27 cellular contexts compared by ENCODE assay signal in genomic region chr2:235460548-235461047, GRCh38. TPM values are rescaled to one million over a fixed set of nuclear protein-coding genes. Genes with fewer than 3 reads are reported as not detected.
"Had no signal": no experiment of that assay in that cellular context is flagged by ENCODE, and none has a peak within 500 bp of the region (broad histone marks: within the 10 kb centered on the region; RNA-seq: fewer than 3 reads in every experiment).

No MANE protein-coding gene starts in this region.

- H2AFZ ChIP-seq: neural progenitor cell had no signal

- ATAC-seq: gastroesophageal sphincter; naive thymus-derived CD4-positive, alpha-beta T cell; stimulated activated naive B cell treated with anti-CD40 and anti-IgM and Interleukin-4, amounts not matched to agents 10 μg/mL and 1 μg/mL and 100 μg/mL, for 72 hours had no signal

- H3K4me2 ChIP-seq: neural progenitor cell had no signal

- H3K36me3 Mint-ChIP-seq: activated CD4-positive, alpha-beta memory T cell treated with anti-CD3 and anti-CD28 coated beads for 36 hours; activated naive CD8-positive, alpha-beta T cell treated with anti-CD3 and anti-CD28 coated beads, Interleukin-2, amount 10 ng/mL, durations not matched to agents 7 days and 5 days; naive thymus-derived CD4-positive, alpha-beta T cell; neural progenitor cell; stimulated activated naive B cell treated with anti-CD40 and anti-IgM and Interleukin-4, amounts not matched to agents 10 μg/mL and 1 μg/mL and 100 μg/mL, for 72 hours had no signal

- H3K27me3 ChIP-seq: colonic mucosa, neural progenitor cell, testis, uterus had no signal

- H3K4me3 Mint-ChIP-seq: activated B cell treated with CpG ODN at 0.5 μM for 24 hours; activated CD4-positive, alpha-beta memory T cell treated with anti-CD3 and anti-CD28 coated beads for 36 hours; activated naive CD4-positive, alpha-beta T cell treated with anti-CD3 and anti-CD28 coated beads for 36 hours; activated naive CD8-positive, alpha-beta T cell treated with anti-CD3 and anti-CD28 coated beads, Interleukin-2, amount 10 ng/mL, durations not matched to agents 7 days and 5 days; naive thymus-derived CD4-positive, alpha-beta T cell; neural progenitor cell; stimulated activated naive B cell treated with anti-CD40 and anti-IgM and Interleukin-4, amounts not matched to agents 10 μg/mL and 1 μg/mL and 100 μg/mL, for 72 hours; T-helper 2 cell treated with Interferon-gamma antibody and Interleukin-4, amounts not matched to agents 5 μg/mL and 100 μg/mL, for 36 hours had no signal

- H3K9ac ChIP-seq: neural progenitor cell had no signal

- DNase-seq: activated B cell treated with CpG ODN at 0.5 μM for 24 hours; activated CD4-positive, alpha-beta memory T cell treated with anti-CD3 and anti-CD28 coated beads for 36 hours; activated CD4-positive, alpha-beta T cell treated with anti-CD3 and anti-CD28 coated beads for 4 hours; activated naive CD4-positive, alpha-beta T cell treated with anti-CD3 and anti-CD28 coated beads for 36 hours; activated naive CD8-positive, alpha-beta T cell treated with anti-CD3 and anti-CD28 coated beads, Interleukin-2, amount 10 ng/mL, durations not matched to agents 7 days and 5 days; activated T-cell treated with anti-CD3 and anti-CD28 coated beads, Interleukin-2, amount 50 U/mL, for 48 hours; amniotic stem cell; colonic mucosa; esophagus squamous epithelium; head of caudate nucleus; islet precursor cell; left cardiac atrium; naive thymus-derived CD4-positive, alpha-beta T cell; retina; sigmoid colon; stimulated activated CD4-positive, alpha-beta T cell treated with anti-CD3 and anti-CD28 coated beads, Interleukin-2, amount 100 ng/mL, for 48 hours; stimulated activated CD8-positive, alpha-beta memory T cell treated with anti-CD3 and anti-CD28 coated beads, Interleukin-4, amount 100 ng/mL, for 48 hours; stimulated activated naive B cell treated with anti-CD40 and anti-IgM and Interleukin-4, amounts not matched to agents 10 μg/mL and 1 μg/mL and 100 μg/mL, for 72 hours; testis; trophoblast cell; uterus had no signal

- H3K36me3 ChIP-seq: colonic mucosa, esophagus squamous epithelium, gastroesophageal sphincter, neural progenitor cell, sigmoid colon, uterus had no signal

- H3K27ac Mint-ChIP-seq: activated B cell treated with CpG ODN at 0.5 μM for 24 hours; activated CD4-positive, alpha-beta memory T cell treated with anti-CD3 and anti-CD28 coated beads for 36 hours; activated naive CD4-positive, alpha-beta T cell treated with anti-CD3 and anti-CD28 coated beads for 36 hours; activated naive CD8-positive, alpha-beta T cell treated with anti-CD3 and anti-CD28 coated beads, Interleukin-2, amount 10 ng/mL, durations not matched to agents 7 days and 5 days; naive thymus-derived CD4-positive, alpha-beta T cell; neural progenitor cell; progenitor cell of endocrine pancreas; stimulated activated naive B cell treated with anti-CD40 and anti-IgM and Interleukin-4, amounts not matched to agents 10 μg/mL and 1 μg/mL and 100 μg/mL, for 72 hours; T-helper 2 cell treated with Interferon-gamma antibody and Interleukin-4, amounts not matched to agents 5 μg/mL and 100 μg/mL, for 36 hours had no signal

- H3K4me3 ChIP-seq: colonic mucosa, esophagus squamous epithelium, gastroesophageal sphincter, neural progenitor cell, sigmoid colon, testis, uterus had no signal

- FAIRE-seq: bronchial epithelial cell, TTC549 had no signal

- H3K4me1 ChIP-seq: colonic mucosa, esophagus squamous epithelium, gastroesophageal sphincter, neural progenitor cell, sigmoid colon, uterus had no signal

- H3K4me1 Mint-ChIP-seq: activated B cell treated with CpG ODN at 0.5 μM for 24 hours; activated naive CD8-positive, alpha-beta T cell treated with anti-CD3 and anti-CD28 coated beads, Interleukin-2, amount 10 ng/mL, durations not matched to agents 7 days and 5 days; naive thymus-derived CD4-positive, alpha-beta T cell; neural progenitor cell; stimulated activated naive B cell treated with anti-CD40 and anti-IgM and Interleukin-4, amounts not matched to agents 10 μg/mL and 1 μg/mL and 100 μg/mL, for 72 hours had no signal

- H3K27ac ChIP-seq: colonic mucosa, esophagus squamous epithelium, gastroesophageal sphincter, neural progenitor cell, sigmoid colon, testis, uterus had no signal

- H3K9me3 ChIP-seq: colonic mucosa, esophagus squamous epithelium, gastroesophageal sphincter, sigmoid colon, testis, uterus had no signal

- H3K9me3 Mint-ChIP-seq: activated B cell treated with CpG ODN at 0.5 μM for 24 hours; activated CD4-positive, alpha-beta memory T cell treated with anti-CD3 and anti-CD28 coated beads for 36 hours; activated naive CD4-positive, alpha-beta T cell treated with anti-CD3 and anti-CD28 coated beads for 36 hours; activated naive CD8-positive, alpha-beta T cell treated with anti-CD3 and anti-CD28 coated beads, Interleukin-2, amount 10 ng/mL, durations not matched to agents 7 days and 5 days; neural progenitor cell; T-helper 2 cell treated with Interferon-gamma antibody and Interleukin-4, amounts not matched to agents 5 μg/mL and 100 μg/mL, for 36 hours had no signal

RNA-seq across cellular contexts. Expression of gene AGAP1, which starts 33.2 kb away (rescaled TPM):
- total RNA-seq: activated B cell treated with CpG ODN at 0.5 μM for 24 hours had no signal
- polyA plus RNA-seq: naive thymus-derived CD4-positive, alpha-beta T cell had no signal
